ENCODE assay signal across 1 cellular context in genomic region chr2:10720306-10720705, GRCh38.
TF ChIP-seq lines count a peak whose summit lies in the region.

No MANE protein-coding gene starts in this region.

TF ChIP-seq in HepG2, 621 proteins besides CTCF, POLR2A, EP300 and RAD21:
- TF ChIP-seq BATF2 (CRISPR knock-in tag; IDR thresholded peaks at IDR 0.05) = no peak
- no peak for TF ChIP-seq HNF1B (CRISPR knock-in tag; IDR thresholded peaks at IDR 0.05)
- TF ChIP-seq CEBPB (IDR thresholded peaks at IDR 0.05; ENCODE audit: borderline replicate concordance, low read depth, low read length) = peak; percentile 45; the same call in 1 of the 2 replicates
- no peak for TF ChIP-seq ZNF646 (CRISPR knock-in tag; IDR thresholded peaks at IDR 0.05)
- TF ChIP-seq AHDC1 (CRISPR knock-in tag; IDR thresholded peaks at IDR 0.05; ENCODE audit: borderline replicate concordance) = no peak
- no peak for TF ChIP-seq ZNF329 (CRISPR knock-in tag; IDR thresholded peaks at IDR 0.05; ENCODE audit: low read depth)
